8 cellular contexts compared by ENCODE assay signal in the genomic region with DNA sequence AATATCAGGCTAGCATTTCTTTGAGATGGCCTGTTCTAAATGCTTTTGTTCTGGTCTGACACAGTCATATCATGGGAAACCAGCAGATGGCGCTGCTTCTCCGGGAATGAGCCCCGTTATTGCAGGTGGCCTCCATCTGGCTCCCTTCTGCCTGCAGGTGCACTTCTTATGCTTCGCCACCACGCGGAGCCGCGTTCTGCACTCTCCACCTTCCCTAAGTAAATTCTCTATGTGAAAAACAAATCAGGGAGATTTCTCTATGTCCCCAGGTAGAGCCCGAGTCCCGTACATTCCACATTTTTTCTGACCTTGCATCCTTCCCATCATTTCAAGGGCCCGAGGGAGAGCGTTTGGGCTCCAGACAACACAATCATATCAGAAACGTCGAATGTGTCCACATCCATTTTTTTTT.
DNase-seq lines count a peak whose midpoint lies in the region; ATAC-seq, FAIRE-seq and TF ChIP-seq lines count a peak whose summit lies in the region.

No MANE protein-coding gene starts in this region.

- peak; percentile 78 for ATAC-seq in GM21423 (IDR thresholded peaks at IDR 0.05; ENCODE audit: unreplicated experiment)

- TF ChIP-seq CTCF in D721Med (IDR thresholded peaks at IDR 0.05; ENCODE audit: insufficient read depth, missing control alignments): peak; percentile 94

- peak; percentile 62 for DNase-seq in D721Med (ENCODE audit: insufficient read length, low spot score)
- DNase-seq in HTR-8/SVneo (ENCODE audit: insufficient read length, low spot score): peak; percentile 83
- DNase-seq in NOMO-1 treated with DMSO at 0.1 percent for 48 hours (lab: John Stamatoyannopoulos, UW; ENCODE audit: unreplicated experiment): peak; percentile 88
- DNase-seq in activated CD8-positive, alpha-beta memory T cell treated with anti-CD3 and anti-CD28 coated beads for 24 hours: peak; percentile 94
- DNase-seq in middle frontal gyrus (ENCODE audit: extremely low spot score, low spot score): peak; percentile 81
- peak; percentile 32 to 86 for DNase-seq in stimulated activated CD8-positive, alpha-beta memory T cell treated with anti-CD3 and anti-CD28 coated beads, Interleukin-4, amount 100 ng/mL, for 4 hours (ENCODE audit: low read depth in 2 of 2, low spot score in 1 of 2)

- FAIRE-seq in D721Med (lab: Jason Lieb, UNC): peak; percentile 76
- peak; percentile 82 for FAIRE-seq in HTR-8/SVneo (lab: Jason Lieb, UNC)
- peak; percentile 93 for FAIRE-seq in endometrium (lab: Jason Lieb, UNC)

Comparison
In these comparisons a context has a peak if more than half of its experiments do, and no peak if none do; other contexts are left out.
1. Peak in every context shown above with its lines: DNase-seq and ATAC-seq.